ENCODE assay signal across 1 cellular context in the genomic region with DNA sequence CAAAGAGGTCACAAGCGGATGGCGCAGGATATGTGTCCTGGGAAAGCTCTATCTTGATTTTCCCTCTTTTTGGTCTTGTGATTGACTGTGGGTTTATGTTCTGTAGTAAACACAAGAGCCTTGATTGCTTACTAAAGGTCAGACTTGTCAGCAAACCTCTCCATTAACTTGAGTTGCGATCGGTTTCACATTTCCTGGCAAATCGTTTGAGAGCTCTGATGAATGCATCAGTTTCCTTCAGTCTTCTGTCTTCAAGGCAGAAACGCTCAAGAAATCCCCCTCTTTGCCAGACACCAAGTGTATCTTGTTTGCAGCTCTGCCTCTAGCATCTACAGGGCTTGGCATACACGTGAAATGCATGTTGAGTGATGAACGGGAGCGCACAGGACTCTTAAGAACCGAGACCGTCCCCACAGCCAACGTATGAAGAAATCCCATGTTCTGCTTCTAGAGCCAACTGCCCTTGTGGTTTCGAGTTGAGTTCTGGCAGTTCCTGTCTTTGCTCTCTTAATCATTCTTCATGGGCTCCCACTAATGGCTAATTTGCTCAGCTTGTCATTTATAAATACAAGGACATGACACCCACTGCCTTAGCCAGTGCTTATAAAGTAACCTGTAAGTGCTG.
TF ChIP-seq lines count a peak whose summit lies in the region.

No MANE protein-coding gene starts in this region.

TF ChIP-seq in WTC11, 78 proteins besides CTCF, POLR2A, EP300 and RAD21 (continued from another document):
- TF ChIP-seq, protein P1, sequence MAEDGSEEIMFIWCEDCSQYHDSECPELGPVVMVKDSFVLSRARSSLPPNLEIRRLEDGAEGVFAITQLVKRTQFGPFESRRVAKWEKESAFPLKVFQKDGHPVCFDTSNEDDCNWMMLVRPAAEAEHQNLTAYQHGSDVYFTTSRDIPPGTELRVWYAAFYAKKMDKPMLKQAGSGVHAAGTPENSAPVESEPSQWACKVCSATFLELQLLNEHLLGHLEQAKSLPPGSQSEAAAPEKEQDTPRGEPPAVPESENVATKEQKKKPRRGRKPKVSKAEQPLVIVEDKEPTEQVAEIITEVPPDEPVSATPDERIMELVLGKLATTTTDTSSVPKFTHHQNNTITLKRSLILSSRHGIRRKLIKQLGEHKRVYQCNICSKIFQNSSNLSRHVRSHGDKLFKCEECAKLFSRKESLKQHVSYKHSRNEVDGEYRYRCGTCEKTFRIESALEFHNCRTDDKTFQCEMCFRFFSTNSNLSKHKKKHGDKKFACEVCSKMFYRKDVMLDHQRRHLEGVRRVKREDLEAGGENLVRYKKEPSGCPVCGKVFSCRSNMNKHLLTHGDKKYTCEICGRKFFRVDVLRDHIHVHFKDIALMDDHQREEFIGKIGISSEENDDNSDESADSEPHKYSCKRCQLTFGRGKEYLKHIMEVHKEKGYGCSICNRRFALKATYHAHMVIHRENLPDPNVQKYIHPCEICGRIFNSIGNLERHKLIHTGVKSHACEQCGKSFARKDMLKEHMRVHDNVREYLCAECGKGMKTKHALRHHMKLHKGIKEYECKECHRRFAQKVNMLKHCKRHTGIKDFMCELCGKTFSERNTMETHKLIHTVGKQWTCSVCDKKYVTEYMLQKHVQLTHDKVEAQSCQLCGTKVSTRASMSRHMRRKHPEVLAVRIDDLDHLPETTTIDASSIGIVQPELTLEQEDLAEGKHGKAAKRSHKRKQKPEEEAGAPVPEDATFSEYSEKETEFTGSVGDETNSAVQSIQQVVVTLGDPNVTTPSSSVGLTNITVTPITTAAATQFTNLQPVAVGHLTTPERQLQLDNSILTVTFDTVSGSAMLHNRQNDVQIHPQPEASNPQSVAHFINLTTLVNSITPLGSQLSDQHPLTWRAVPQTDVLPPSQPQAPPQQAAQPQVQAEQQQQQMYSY (CRISPR knock-in tag; IDR thresholded peaks at IDR 0.05): no peak
- no peak for TF ChIP-seq MYBL2 (CRISPR knock-in tag; IDR thresholded peaks at IDR 0.05)
- TF ChIP-seq, protein P2, sequence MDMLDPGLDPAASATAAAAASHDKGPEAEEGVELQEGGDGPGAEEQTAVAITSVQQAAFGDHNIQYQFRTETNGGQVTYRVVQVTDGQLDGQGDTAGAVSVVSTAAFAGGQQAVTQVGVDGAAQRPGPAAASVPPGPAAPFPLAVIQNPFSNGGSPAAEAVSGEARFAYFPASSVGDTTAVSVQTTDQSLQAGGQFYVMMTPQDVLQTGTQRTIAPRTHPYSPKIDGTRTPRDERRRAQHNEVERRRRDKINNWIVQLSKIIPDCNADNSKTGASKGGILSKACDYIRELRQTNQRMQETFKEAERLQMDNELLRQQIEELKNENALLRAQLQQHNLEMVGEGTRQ (CRISPR knock-in tag; IDR thresholded peaks at IDR 0.05): no peak
- no peak for TF ChIP-seq ATF1 (CRISPR knock-in tag; IDR thresholded peaks at IDR 0.05)
- TF ChIP-seq, protein P3, sequence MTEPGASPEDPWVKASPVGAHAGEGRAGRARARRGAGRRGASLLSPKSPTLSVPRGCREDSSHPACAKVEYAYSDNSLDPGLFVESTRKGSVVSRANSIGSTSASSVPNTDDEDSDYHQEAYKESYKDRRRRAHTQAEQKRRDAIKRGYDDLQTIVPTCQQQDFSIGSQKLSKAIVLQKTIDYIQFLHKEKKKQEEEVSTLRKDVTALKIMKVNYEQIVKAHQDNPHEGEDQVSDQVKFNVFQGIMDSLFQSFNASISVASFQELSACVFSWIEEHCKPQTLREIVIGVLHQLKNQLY (CRISPR knock-in tag; IDR thresholded peaks at IDR 0.05): no peak
- no peak for TF ChIP-seq SOX15 (CRISPR knock-in tag; IDR thresholded peaks at IDR 0.05)
- no peak for TF ChIP-seq FOXP1 (CRISPR knock-in tag; IDR thresholded peaks at IDR 0.05; ENCODE audit: borderline replicate concordance)
- TF ChIP-seq, protein P4, sequence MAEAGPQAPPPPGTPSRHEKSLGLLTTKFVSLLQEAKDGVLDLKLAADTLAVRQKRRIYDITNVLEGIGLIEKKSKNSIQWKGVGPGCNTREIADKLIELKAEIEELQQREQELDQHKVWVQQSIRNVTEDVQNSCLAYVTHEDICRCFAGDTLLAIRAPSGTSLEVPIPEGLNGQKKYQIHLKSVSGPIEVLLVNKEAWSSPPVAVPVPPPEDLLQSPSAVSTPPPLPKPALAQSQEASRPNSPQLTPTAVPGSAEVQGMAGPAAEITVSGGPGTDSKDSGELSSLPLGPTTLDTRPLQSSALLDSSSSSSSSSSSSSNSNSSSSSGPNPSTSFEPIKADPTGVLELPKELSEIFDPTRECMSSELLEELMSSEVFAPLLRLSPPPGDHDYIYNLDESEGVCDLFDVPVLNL (CRISPR knock-in tag; IDR thresholded peaks at IDR 0.05; ENCODE audit: borderline replicate concordance, low read depth): no peak
- TF ChIP-seq, protein P5, sequence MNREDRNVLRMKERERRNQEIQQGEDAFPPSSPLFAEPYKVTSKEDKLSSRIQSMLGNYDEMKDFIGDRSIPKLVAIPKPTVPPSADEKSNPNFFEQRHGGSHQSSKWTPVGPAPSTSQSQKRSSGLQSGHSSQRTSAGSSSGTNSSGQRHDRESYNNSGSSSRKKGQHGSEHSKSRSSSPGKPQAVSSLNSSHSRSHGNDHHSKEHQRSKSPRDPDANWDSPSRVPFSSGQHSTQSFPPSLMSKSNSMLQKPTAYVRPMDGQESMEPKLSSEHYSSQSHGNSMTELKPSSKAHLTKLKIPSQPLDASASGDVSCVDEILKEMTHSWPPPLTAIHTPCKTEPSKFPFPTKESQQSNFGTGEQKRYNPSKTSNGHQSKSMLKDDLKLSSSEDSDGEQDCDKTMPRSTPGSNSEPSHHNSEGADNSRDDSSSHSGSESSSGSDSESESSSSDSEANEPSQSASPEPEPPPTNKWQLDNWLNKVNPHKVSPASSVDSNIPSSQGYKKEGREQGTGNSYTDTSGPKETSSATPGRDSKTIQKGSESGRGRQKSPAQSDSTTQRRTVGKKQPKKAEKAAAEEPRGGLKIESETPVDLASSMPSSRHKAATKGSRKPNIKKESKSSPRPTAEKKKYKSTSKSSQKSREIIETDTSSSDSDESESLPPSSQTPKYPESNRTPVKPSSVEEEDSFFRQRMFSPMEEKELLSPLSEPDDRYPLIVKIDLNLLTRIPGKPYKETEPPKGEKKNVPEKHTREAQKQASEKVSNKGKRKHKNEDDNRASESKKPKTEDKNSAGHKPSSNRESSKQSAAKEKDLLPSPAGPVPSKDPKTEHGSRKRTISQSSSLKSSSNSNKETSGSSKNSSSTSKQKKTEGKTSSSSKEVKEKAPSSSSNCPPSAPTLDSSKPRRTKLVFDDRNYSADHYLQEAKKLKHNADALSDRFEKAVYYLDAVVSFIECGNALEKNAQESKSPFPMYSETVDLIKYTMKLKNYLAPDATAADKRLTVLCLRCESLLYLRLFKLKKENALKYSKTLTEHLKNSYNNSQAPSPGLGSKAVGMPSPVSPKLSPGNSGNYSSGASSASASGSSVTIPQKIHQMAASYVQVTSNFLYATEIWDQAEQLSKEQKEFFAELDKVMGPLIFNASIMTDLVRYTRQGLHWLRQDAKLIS (CRISPR knock-in tag; IDR thresholded peaks at IDR 0.05; ENCODE audit: borderline replicate concordance): no peak
TF ChIP-seq in WTC11: peak in this region for 0.
